Comparison of ENCODE assay signal across 33 cellular contexts in genomic region chr2:220476877-220477276, GRCh38.
"Had no signal": no experiment of that assay in that cellular context is flagged by ENCODE, and none has a peak within 500 bp of the region (broad histone marks: within the 10 kb centered on the region; RNA-seq: fewer than 3 reads in every experiment).

No MANE protein-coding gene starts in this region.

- H3K36me3 ChIP-seq: MG63 had no signal

- DNase-seq: Karpas-422, Kasumi-1, MG63, MM.1S, MV-4-11, NCI-H1048, NCI-H1092, NCI-H1092 treated with DMSO at 0.1 percent for 48 hours, NCI-H1105, NCI-H1105 treated with DMSO at 0.1 percent for 48 hours, NCI-H1417, NCI-H1417 treated with DMSO at 0.1 percent for 48 hours, NCI-H1436, NCI-H1436 treated with DMSO at 0.1 percent for 48 hours, NCI-H146, NCI-H1694, NCI-H1694 treated with DMSO at 0.1 percent for 48 hours, NCI-H187, NCI-H187 treated with DMSO at 0.1 percent for 48 hours, NCI-H1930, NCI-H2029, NCI-H2029 treated with DMSO at 0.1 percent for 48 hours, NCI-H2081, NCI-H2081 treated with DMSO at 0.1 percent for 48 hours, NCI-H2107, NCI-H2171, NCI-H2171 treated with DMSO at 0.1 percent for 48 hours, NCI-H2227 treated with DMSO at 0.1 percent for 48 hours, NCI-H345, NCI-H446, NCI-H446 treated with DMSO at 0.1 percent for 48 hours, NCI-H510A, NCI-H510A treated with DMSO at 0.1 percent for 48 hours had no signal

- H3K27me3 ChIP-seq: MG63 had no signal

- H3K9me3 ChIP-seq: MG63 had no signal

- H3K4me3 ChIP-seq: MG63 had no signal
